1 cellular context compared by ENCODE assay signal in genomic region chr12:54663603-54664002, GRCh38.
TF ChIP-seq lines count a peak whose summit lies in the region.

No MANE protein-coding gene starts in this region.

TF ChIP-seq in K562, 482 proteins besides CTCF, POLR2A, EP300 and RAD21:
- TF ChIP-seq, protein P1, sequence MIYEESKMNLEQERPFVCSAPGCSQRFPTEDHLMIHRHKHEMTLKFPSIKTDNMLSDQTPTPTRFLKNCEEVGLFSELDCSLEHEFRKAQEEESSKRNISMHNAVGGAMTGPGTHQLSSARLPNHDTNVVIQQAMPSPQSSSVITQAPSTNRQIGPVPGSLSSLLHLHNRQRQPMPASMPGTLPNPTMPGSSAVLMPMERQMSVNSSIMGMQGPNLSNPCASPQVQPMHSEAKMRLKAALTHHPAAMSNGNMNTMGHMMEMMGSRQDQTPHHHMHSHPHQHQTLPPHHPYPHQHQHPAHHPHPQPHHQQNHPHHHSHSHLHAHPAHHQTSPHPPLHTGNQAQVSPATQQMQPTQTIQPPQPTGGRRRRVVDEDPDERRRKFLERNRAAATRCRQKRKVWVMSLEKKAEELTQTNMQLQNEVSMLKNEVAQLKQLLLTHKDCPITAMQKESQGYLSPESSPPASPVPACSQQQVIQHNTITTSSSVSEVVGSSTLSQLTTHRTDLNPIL (CRISPR knock-in tag; IDR thresholded peaks at IDR 0.05): no peak
- TF ChIP-seq C11orf30 (IDR thresholded peaks at IDR 0.05; ENCODE audit: low read depth): 0 out of 2 replicates have a peak, but pooled peaks have one; percentile 14
- peak; percentile 37; the same call in 1 of the 2 replicates for TF ChIP-seq ZNF316 (IDR thresholded peaks at IDR 0.05)
TF ChIP-seq in K562: peak in this region for 2.
